17 cellular contexts compared by ENCODE assay signal in genomic region chr1:14083706-14084105, GRCh38.
DNase-seq lines count a peak whose midpoint lies in the region; ATAC-seq and TF ChIP-seq lines count a peak whose summit lies in the region.
"Had no signal": no experiment of that assay in that cellular context is flagged by ENCODE, and none has a peak within 500 bp of the region (broad histone marks: within the 10 kb centered on the region; RNA-seq: fewer than 3 reads in every experiment).

No MANE protein-coding gene starts in this region.

- H4K20me1 ChIP-seq in GM23248 (ENCODE audit: insufficient read depth) = no peaks in the 10 kb centered on the region

- no peak overlapping the region for H3K27ac Mint-ChIP-seq in mesothelial cell of epicardium
- no peak overlapping the region for H3K27ac Mint-ChIP-seq in CD8-positive, alpha-beta memory T cell
- H3K27ac Mint-ChIP-seq: CD8-positive, alpha-beta T cell; GM23338 had no signal

- H3K9me3 ChIP-seq in GM23248 (ENCODE audit: low read depth) = no peaks in the 10 kb centered on the region
- no peaks in the 10 kb centered on the region for H3K9me3 ChIP-seq in CD8-positive, alpha-beta memory T cell (ENCODE audit: low read length)
- H3K9me3 ChIP-seq: A549, BE2C, Caco-2 had no signal

- H3K27me3 ChIP-seq in GM23248 (replicated peaks; ENCODE audit: insufficient read depth) (no peaks in the 10 kb centered on the region), foreskin keratinocyte (no peaks in the 10 kb centered on the region)
- no peaks in the 10 kb centered on the region for H3K27me3 ChIP-seq in CD8-positive, alpha-beta memory T cell (ENCODE audit: insufficient read depth, low read length, poor library complexity, severe bottlenecking)
- H3K27me3 ChIP-seq: BE2C had no signal

- no peak for TF ChIP-seq CTCF in epithelial cell of esophagus (IDR thresholded peaks at IDR 0.05; ENCODE audit: insufficient read depth, low read depth, low read length, missing control alignments)
- no peak for TF ChIP-seq CTCF in foreskin keratinocyte (conservative IDR thresholded peaks at IDR 0.05)
- TF ChIP-seq CTCF in mesothelial cell of epicardium (IDR thresholded peaks at IDR 0.05; ENCODE audit: unreplicated experiment) = no peak

- H3K36me3 ChIP-seq in GM23248 (ENCODE audit: low read depth) = no peaks in the 10 kb centered on the region
- H3K36me3 ChIP-seq in CD8-positive, alpha-beta memory T cell (ENCODE audit: insufficient read depth, low read length) = no peaks in the 10 kb centered on the region
- H3K36me3 ChIP-seq: BE2C had no signal

- in situ Hi-C loops in GM23248 (cut with MboI) = no loop called here

- ATAC-seq in foreskin keratinocyte (peak; percentile 64), HG02885 (IDR thresholded peaks at IDR 0.05; ENCODE audit: poor library complexity, unreplicated experiment) (no peak)
- ATAC-seq: A549; CD8-positive, alpha-beta T cell; GM12878; GM23338; HepG2 had no signal

- H3K4me1 ChIP-seq in GM23248 (ENCODE audit: insufficient read depth) = no peaks in the 10 kb centered on the region
- H3K4me1 ChIP-seq in foreskin keratinocyte = no peaks in the 10 kb centered on the region
- no peaks in the 10 kb centered on the region for H3K4me1 ChIP-seq in CD8-positive, alpha-beta memory T cell (ENCODE audit: insufficient read depth, low read length)
- H3K4me1 ChIP-seq: A549, BE2C, Caco-2 had no signal

- WGBS in GM23248 (ENCODE audit: low coverage in 1 of 2, low lambda C conversion rate in 2 of 2, missing lambda C conversion rate in 2 of 2), 2 experiments = 0% methylated on average over 1 of the region's 1 CpG

- CTCF ChIA-PET in CD8-positive, alpha-beta memory T cell (lab: Charles Lee) = no interaction called here

- H3K4me3 Mint-ChIP-seq in mesothelial cell of epicardium = no peak overlapping the region
- H3K4me3 Mint-ChIP-seq in CD8-positive, alpha-beta memory T cell = no peak overlapping the region
- H3K4me3 Mint-ChIP-seq: CD8-positive, alpha-beta T cell; GM23338 had no signal

- peaks cover 18% of the 10 kb centered on the region for H3K27me3 Mint-ChIP-seq in mesothelial cell of epicardium (ENCODE audit: low read depth)
- peaks cover 0 to 5% of the 10 kb centered on the region in 2 donors for H3K27me3 Mint-ChIP-seq in CD8-positive, alpha-beta memory T cell

- no peaks in the 10 kb centered on the region for H3F3A ChIP-seq in GM23248 (ENCODE audit: insufficient read depth)

- no peaks in the 10 kb centered on the region for H3K36me3 Mint-ChIP-seq in mesothelial cell of epicardium
- no peaks in the 10 kb centered on the region for H3K36me3 Mint-ChIP-seq in CD8-positive, alpha-beta memory T cell
- H3K36me3 Mint-ChIP-seq: CD8-positive, alpha-beta T cell had no signal

- H3K4me2 ChIP-seq in GM23248 (ENCODE audit: unreplicated experiment) = no peak overlapping the region
- H3K4me2 ChIP-seq: A549, GM23338 had no signal

- POLR2A ChIA-PET in CD8-positive, alpha-beta memory T cell (lab: Charles Lee) = no interaction called here

- no peak overlapping the region for H3K9ac ChIP-seq in GM23248

- H2AFZ ChIP-seq in GM23248 = no peak overlapping the region
- H2AFZ ChIP-seq: GM23338 had no signal

- H3K9me2 ChIP-seq in GM23248 (ENCODE audit: insufficient read depth) = no peaks in the 10 kb centered on the region

- no peaks in the 10 kb centered on the region for H3K4me1 Mint-ChIP-seq in mesothelial cell of epicardium
- H3K4me1 Mint-ChIP-seq in CD8-positive, alpha-beta memory T cell = no peaks in the 10 kb centered on the region

- DNase-seq in GM23248 = peak; percentile 21
- peak; percentile 26 to 46 for DNase-seq in NCI-H526 (lab: John Stamatoyannopoulos, UW)
- DNase-seq in epithelial cell of esophagus (ENCODE audit: low read depth) = peak; percentile 18
- peak; percentile 8 to 33 for DNase-seq in foreskin keratinocyte
- no peak for DNase-seq in mesothelial cell of epicardium (ENCODE audit: low spot score in 2 of 2, unreplicated experiment in 2 of 2)
- no peak for DNase-seq in CD8-positive, alpha-beta memory T cell
- DNase-seq: BE2C; Caco-2; CD8-positive, alpha-beta T cell; DMS79; H7 had no signal

- peaks cover 8% of the 10 kb centered on the region for H3K9me3 Mint-ChIP-seq in mesothelial cell of epicardium
- H3K9me3 Mint-ChIP-seq in CD8-positive, alpha-beta memory T cell = peaks cover 0 to 3% (median 2%) of the 10 kb centered on the region in 5 donors
- H3K9me3 Mint-ChIP-seq: CD8-positive, alpha-beta T cell; GM23338 had no signal

- H3K27ac ChIP-seq in GM23248 (no peak overlapping the region), foreskin keratinocyte (no peak overlapping the region)
- H3K27ac ChIP-seq in CD8-positive, alpha-beta memory T cell (ENCODE audit: low read depth, low read length) = no peak overlapping the region
- H3K27ac ChIP-seq: A549, C4-2B had no signal

- H3K4me3 ChIP-seq in GM23248 (no peak overlapping the region), epithelial cell of esophagus (ENCODE audit: low read length) (no peak overlapping the region)
- no peak overlapping the region for H3K4me3 ChIP-seq in CD8-positive, alpha-beta memory T cell (ENCODE audit: low read length)
- H3K4me3 ChIP-seq: A549, GM12878, GM23338 had no signal

- no peaks in the 10 kb centered on the region for H3K79me2 ChIP-seq in GM23248 (ENCODE audit: insufficient read depth)

Comparison
In these comparisons a context has a peak if more than half of its experiments do, and no peak if none do; other contexts are left out.
1. DNase-seq: peak in GM23248 (single experiment), NCI-H526 (2 of 2), epithelial cell of esophagus (single experiment) and foreskin keratinocyte (2 of 2); none in mesothelial cell of epicardium (0 of 2) and CD8-positive, alpha-beta memory T cell (0 of 5).